In the genomic region with DNA sequence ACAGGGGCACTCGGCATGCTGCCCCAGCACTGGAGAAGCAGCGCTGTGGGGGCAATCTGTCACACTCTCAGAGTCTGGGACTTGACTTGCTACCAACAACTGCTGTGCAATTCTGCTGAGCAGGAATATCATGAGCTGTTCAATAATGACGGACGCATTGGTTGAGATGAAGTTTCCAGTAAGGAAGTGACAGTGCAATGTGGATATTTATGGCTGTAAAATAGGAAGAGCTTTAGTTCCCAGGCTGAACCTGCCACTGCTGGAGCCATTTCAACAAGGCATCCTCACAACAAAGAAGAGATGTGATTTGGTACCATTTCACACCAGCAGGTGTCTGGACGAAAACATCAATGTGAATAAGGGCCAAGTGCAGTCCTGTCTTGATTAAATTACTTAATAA, we compare ENCODE assay signal across 15 cellular contexts.
"Had no signal": no experiment of that assay in that cellular context is flagged by ENCODE, and none has a peak within 500 bp of the region (broad histone marks: within the 10 kb centered on the region; RNA-seq: fewer than 3 reads in every experiment).

No MANE protein-coding gene starts in this region.

- FAIRE-seq: kidney had no signal

- H3K4me3 ChIP-seq: cardiac muscle cell, tibial artery had no signal

- DNase-seq: activated B cell treated with CpG ODN at 0.5 μM for 24 hours; activated CD4-positive, alpha-beta T cell treated with anti-CD3 and anti-CD28 coated beads for 4 hours; activated CD4-positive, alpha-beta T cell treated with anti-CD3 and anti-CD28 coated beads, Interleukin-2, amount 50 U/mL, for 48 hours; activated effector memory CD4-positive, alpha-beta T cell treated with Interleukin-2 at 50 U/mL for 16 hours; activated naive CD4-positive, alpha-beta T cell treated with anti-CD3 and anti-CD28 coated beads for 36 hours; activated T-cell treated with anti-CD3 and anti-CD28 coated beads, Interleukin-2, amount 50 U/mL, for 72 hours; kidney; mammary epithelial cell; natural killer cell; stimulated activated CD4-positive, alpha-beta T cell treated with anti-CD3 and anti-CD28 coated beads, Interleukin-12 subunit alpha, Interleukin-12 subunit beta, amount 100 ng/mL, for 4 hours; stimulated activated naive CD8-positive, alpha-beta T cell treated with anti-CD3 and anti-CD28 coated beads, Interleukin-15, amount 100 ng/mL, for 72 hours; T1000; tibial artery had no signal

- H3K9me3 ChIP-seq: tibial artery had no signal

- H3K27ac ChIP-seq: cardiac muscle cell, tibial artery had no signal

- H3K4me1 ChIP-seq: tibial artery had no signal

- H3K36me3 ChIP-seq: cardiac muscle cell, tibial artery had no signal

- H3K27me3 ChIP-seq: cardiac muscle cell, tibial artery had no signal

- ATAC-seq: activated T-cell treated with anti-CD3 and anti-CD28 coated beads, Interleukin-2, amount 50 U/mL, for 72 hours; left lobe of liver; natural killer cell; stimulated activated naive CD8-positive, alpha-beta T cell treated with anti-CD3 and anti-CD28 coated beads, Interleukin-15, amount 100 ng/mL, for 72 hours had no signal
